In genomic region chr15:49187537-49188245, GRCh38 we compare ENCODE assay signal across 24 cellular contexts. TPM values are rescaled to one million over a fixed set of nuclear protein-coding genes. Genes with fewer than 3 reads are reported as not detected.
DNase-seq lines count a peak whose midpoint lies in the region; ATAC-seq, FAIRE-seq and TF ChIP-seq lines count a peak whose summit lies in the region.
"Had no signal": no experiment of that assay in that cellular context is flagged by ENCODE, and none has a peak within 500 bp of the region (broad histone marks: within the 10 kb centered on the region; RNA-seq: fewer than 3 reads in every experiment).

No MANE protein-coding gene starts in this region.

- TF ChIP-seq CTCF in A549 (IDR thresholded peaks at IDR 0.05) (no peak), IMR-90 (conservative IDR thresholded peaks at IDR 0.05; ENCODE audit: low read depth, low read length) (no peak), bronchial epithelial cell (IDR thresholded peaks at IDR 0.05; ENCODE audit: insufficient read depth, low read length, severe bottlenecking) (no peak), foreskin keratinocyte (conservative IDR thresholded peaks at IDR 0.05) (no peak), breast epithelium (IDR thresholded peaks at IDR 0.05) (no peak), smooth muscle cell (IDR thresholded peaks at IDR 0.05; ENCODE audit: borderline replicate concordance, insufficient read depth, poor library complexity, severe bottlenecking) (no peak)

- no peak overlapping the region; the same call in 1 of the 2 replicates for H2BK120ac ChIP-seq in IMR-90 (ENCODE audit: low read depth, low read length)

- H3K36me3 ChIP-seq in IMR-90 (ENCODE audit: control insufficient read depth, insufficient read depth, low read length), result no peaks in the 10 kb centered on the region
- H3K36me3 ChIP-seq in bronchial epithelial cell (ENCODE audit: control insufficient read depth, insufficient read depth, low read length), result no peaks in the 10 kb centered on the region
- H3K36me3 ChIP-seq in breast epithelium, result no peaks in the 10 kb centered on the region
- no peaks in the 10 kb centered on the region for H3K36me3 ChIP-seq in smooth muscle cell (ENCODE audit: low read depth)
- H3K36me3 ChIP-seq: uterus had no signal

- peak overlapping the region; percentile 6; the same call in 1 of the 2 replicates for H3K23ac ChIP-seq in IMR-90 (ENCODE audit: low read depth, low read length)

- intact Hi-C loops in IMR-90 (cut with micrococcal nuclease) (no loop called here), breast epithelium (cut with DNase I; ENCODE audit: low total_unique reads) (no loop called here)

- BruUV-seq in IMR-90 (replicated peaks; lab: Mats Ljungman, UMichigan), result no TSS peak

- CTCF ChIA-PET in A549 (lab: Yijun Ruan, JAX) (no interaction called here), IMR-90 (lab: Yijun Ruan, JAX) (interaction anchor here (1.7 kb wide), 1 partner anchor 12 kb away, joined by 4 read pairs; no protein-coding TSS in a partner anchor)

- H3K4me3 ChIP-seq in A549, result no peak overlapping the region
- H3K4me3 ChIP-seq in IMR-90 (ENCODE audit: insufficient read depth, low read depth, low read length), result no peak overlapping the region
- H3K4me3 ChIP-seq in bronchial epithelial cell (ENCODE audit: low read depth, low read length), result no peak overlapping the region
- H3K4me3 ChIP-seq in breast epithelium, result no peak overlapping the region
- no peak overlapping the region for H3K4me3 ChIP-seq in smooth muscle cell
- H3K4me3 ChIP-seq: skin epidermis, uterus had no signal

- DNase-seq in A549 (ENCODE audit: low read depth in 1 of 2, low spot score in 1 of 2), result peak in 1 of 2 experiments; percentile 5
- DNase-seq in IMR-90, result peak; percentile 76
- no peak for DNase-seq in bronchial epithelial cell (ENCODE audit: low read depth)
- DNase-seq in foreskin keratinocyte, result no peak
- DNase-seq in breast epithelium (ENCODE audit: low spot score in 2 of 2), result no peak
- DNase-seq in stimulated activated naive CD8-positive, alpha-beta T cell treated with anti-CD3 and anti-CD28 coated beads, Interleukin-15, Interleukin-2, amounts not matched to agents 100 U/mL and 50 U/mL, for 24 hours, result no peak
- DNase-seq in smooth muscle cell (lab: John Stamatoyannopoulos, UW; ENCODE audit: unreplicated experiment), result no peak
- no peak for DNase-seq in NCI-H146 (lab: John Stamatoyannopoulos, UW)
- DNase-seq: activated CD8-positive, alpha-beta memory T cell treated with anti-CD3 and anti-CD28 coated beads for 24 hours; activated T-cell treated with anti-CD3 and anti-CD28 coated beads, Interleukin-2, amount 50 U/mL, for 72 hours; CD4-positive, alpha-beta T cell; effector CD4-positive, alpha-beta T cell; foreskin melanocyte; kidney glomerular epithelial cell; mesendoderm; natural killer cell; NCI-H1694 treated with DMSO at 0.1 percent for 48 hours; NCI-H2227 treated with DMSO at 0.1 percent for 48 hours; NK-92 treated with Interleukin-12 subunit alpha and Interleukin-12 subunit beta, amount 100 ng/mL, for 24 hours; RPMI8226; stimulated activated CD4-positive, alpha-beta T cell treated with anti-CD3 and anti-CD28 coated beads, Interleukin-4, amount 100 ng/mL, for 1 hour; T-helper 9 cell; uterus had no signal

- H3K27me3 ChIP-seq in IMR-90 (ENCODE audit: control insufficient read depth, insufficient read depth, low read length) (no peaks in the 10 kb centered on the region), bronchial epithelial cell (ENCODE audit: control insufficient read depth, insufficient read depth, low read length) (no peaks in the 10 kb centered on the region), foreskin keratinocyte (no peaks in the 10 kb centered on the region), breast epithelium (no peaks in the 10 kb centered on the region), smooth muscle cell (ENCODE audit: low read depth) (no peaks in the 10 kb centered on the region)
- H3K27me3 ChIP-seq: uterus had no signal

- in situ Hi-C loops in IMR-90 (cut with MboI; ENCODE audit: low sequenced_read_pairs), result no loop called here

- H2BK15ac ChIP-seq in IMR-90 (ENCODE audit: low read depth, low read length), result no peak overlapping the region

- TF ChIP-seq RAD21 in A549 (conservative IDR thresholded peaks at IDR 0.05 in 1 of 2, IDR thresholded peaks at IDR 0.05 in 1 of 2), result no peak
- TF ChIP-seq RAD21 in IMR-90 (IDR thresholded peaks at IDR 0.05; ENCODE audit: low read length), result no peak

- no peak overlapping the region for H3K9ac ChIP-seq in IMR-90 (ENCODE audit: low read depth, low read length)
- no peak overlapping the region for H3K9ac ChIP-seq in smooth muscle cell (ENCODE audit: low read depth)

- no peak for TF ChIP-seq EP300 in A549 (IDR thresholded peaks at IDR 0.05)

- no peak overlapping the region for H3K27ac ChIP-seq in A549
- H3K27ac ChIP-seq in IMR-90 (ENCODE audit: insufficient read depth, low read length), result no peak overlapping the region
- no peak overlapping the region for H3K27ac ChIP-seq in foreskin keratinocyte
- no peak overlapping the region for H3K27ac ChIP-seq in breast epithelium
- H3K27ac ChIP-seq in smooth muscle cell (ENCODE audit: low read depth), result no peak overlapping the region
- H3K27ac ChIP-seq: skin epidermis, uterus had no signal

- POLR2A ChIA-PET in A549 (lab: Yijun Ruan, JAX), result no interaction called here
- POLR2A ChIA-PET in IMR-90 (lab: Charles Lee; ENCODE audit: unreplicated experiment), result no interaction called here

- H3K4me1 ChIP-seq in A549 (peaks cover 10% of the 10 kb centered on the region; the same call in 2 of the 3 replicates), IMR-90 (ENCODE audit: control insufficient read depth, insufficient read depth, low read length) (peaks cover 7% of the 10 kb centered on the region), foreskin keratinocyte (no peaks in the 10 kb centered on the region), breast epithelium (no peaks in the 10 kb centered on the region), smooth muscle cell (ENCODE audit: low read depth) (no peaks in the 10 kb centered on the region)
- H3K4me1 ChIP-seq: uterus had no signal

- 92% methylated on average over 2 of the region's 2 CpGs for WGBS in A549 (ENCODE audit: missing lambda C conversion rate)
- no CpG with 5 or more reads among the region's 2 CpGs for WGBS in IMR-90 (ENCODE audit: extremely low coverage in 2 of 2, insufficient read length in 1 of 2), 2 experiments
- WGBS in smooth muscle cell (ENCODE audit: low lambda C conversion rate), result 100% methylated on average over 2 of the region's 2 CpGs

- FAIRE-seq in A549 (lab: Jason Lieb, UNC) (no peak), bronchial epithelial cell (lab: Jason Lieb, UNC) (peak; percentile 36)

- dilution Hi-C loops in IMR-90 (cut with HindIII; ENCODE audit: low sequenced_read_pairs, unreplicated experiment), result no loop called here

- no peak overlapping the region for H4K91ac ChIP-seq in IMR-90 (ENCODE audit: insufficient read depth, low read depth, low read length)

- peak overlapping the region; percentile 31 for H3K4ac ChIP-seq in IMR-90 (ENCODE audit: low read depth, low read length)

- no peak overlapping the region for H2BK20ac ChIP-seq in IMR-90 (ENCODE audit: low read depth, low read length)

- H4K20me1 ChIP-seq in IMR-90 (ENCODE audit: insufficient read depth, low read length) (peaks cover 18% of the 10 kb centered on the region), smooth muscle cell (ENCODE audit: low read depth) (peaks cover 57% of the 10 kb centered on the region)

- peaks cover 24 to 42% of the 10 kb centered on the region in 2 experiments for H3K79me1 ChIP-seq in IMR-90 (ENCODE audit: low read depth in 1 of 2, low read length in 2 of 2)

- H3K9me1 ChIP-seq in IMR-90 (ENCODE audit: insufficient read depth, low read length), result peaks cover 14% of the 10 kb centered on the region

- H3K18ac ChIP-seq in IMR-90 (ENCODE audit: low read depth, low read length), result no peak overlapping the region

- no peak overlapping the region for H4K5ac ChIP-seq in IMR-90 (ENCODE audit: low read depth, low read length)

- H2AFZ ChIP-seq in IMR-90 (replicated peaks; ENCODE audit: low read length, poor library complexity) (no peak overlapping the region), smooth muscle cell (ENCODE audit: low read depth) (no peak overlapping the region)

- 0 out of 2 replicates have a peak overlapping the region, but pooled peaks have one; percentile 55 for H3K14ac ChIP-seq in IMR-90 (replicated peaks; ENCODE audit: low read depth, low read length)

- ATAC-seq in A549, result peak; percentile 30 to 56; a peak in 4 of 6 replicates
- peak; percentile 100 for ATAC-seq in IMR-90 (ENCODE audit: low read depth)
- ATAC-seq in foreskin keratinocyte, result peak; percentile 71
- ATAC-seq in stimulated activated naive CD8-positive, alpha-beta T cell treated with anti-CD3 and anti-CD28 coated beads, Interleukin-15, Interleukin-2, amounts not matched to agents 100 U/mL and 50 U/mL, for 24 hours, result no peak
- ATAC-seq: activated T-cell treated with anti-CD3 and anti-CD28 coated beads, Interleukin-2, amount 50 U/mL, for 72 hours; natural killer cell had no signal

- peak overlapping the region; percentile 45; the same call in 1 of the 2 replicates for H2AK5ac ChIP-seq in IMR-90 (ENCODE audit: low read depth, low read length)

- no peaks in the 10 kb centered on the region for H3F3A ChIP-seq in smooth muscle cell (ENCODE audit: low read depth)

- no peak for TF ChIP-seq POLR2A in A549 (IDR thresholded peaks at IDR 0.05; ENCODE audit: low read length)
- no peak for TF ChIP-seq POLR2A in IMR-90 (IDR thresholded peaks at IDR 0.05; ENCODE audit: low read depth, low read length)
- TF ChIP-seq POLR2A in breast epithelium (IDR thresholded peaks at IDR 0.05), result no peak

- H3K79me2 ChIP-seq in smooth muscle cell (ENCODE audit: low read depth), result peaks cover 35% of the 10 kb centered on the region

- H2BK5ac ChIP-seq in IMR-90 (ENCODE audit: low read depth, low read length, poor library complexity, severe bottlenecking), result no peak overlapping the region

- H3K9me3 ChIP-seq in A549 (no peaks in the 10 kb centered on the region), IMR-90 (ENCODE audit: control insufficient read depth, insufficient read depth, low read length) (no peaks in the 10 kb centered on the region), breast epithelium (no peaks in the 10 kb centered on the region), smooth muscle cell (replicated peaks; ENCODE audit: low read depth) (no peaks in the 10 kb centered on the region)
- H3K9me3 ChIP-seq: uterus had no signal

- 0 out of 3 replicates have a peak overlapping the region, but pooled peaks have one; percentile 10 for H3K4me2 ChIP-seq in A549
- no peak overlapping the region; the same call in 1 of the 2 replicates for H3K4me2 ChIP-seq in IMR-90 (ENCODE audit: low read depth, low read length)
- no peak overlapping the region for H3K4me2 ChIP-seq in smooth muscle cell

- no peak overlapping the region for H2AK9ac ChIP-seq in IMR-90 (replicated peaks; ENCODE audit: low read depth, low read length, poor library complexity)

- H3K56ac ChIP-seq in IMR-90 (ENCODE audit: extremely low read depth, insufficient read depth, low read length), result no peak overlapping the region

- H4K8ac ChIP-seq in IMR-90 (ENCODE audit: low read depth in 2 of 2, low read length in 2 of 2), result no peak overlapping the region; a peak in 1 of 4 replicates

RNA-seq across cellular contexts. Expression of gene GALK2, which starts 17.6 kb away (rescaled TPM):
- polyA plus RNA-seq in A549 (2011; rRNA removed) (40.5 and 44.7 TPM in 2 replicates), A549 (2017; fragmentation: RNase III; extraction: RNeasy Plus Mini Kit Qiagen cat#74134 plus additional on column Dnase treatment) (22.8 to 26.8 TPM (median 23.7 TPM) in 3 replicates), IMR-90 (2012; rRNA removed) (23.9 and 27.0 TPM in 2 replicates), foreskin keratinocyte (11.5 and 16.5 TPM in 2 replicates), smooth muscle cell (22.4 and 24.4 TPM in 2 replicates)
- 18.6 and 19.2 TPM in 2 replicates for polyA plus RNA-seq in A549 (2012; cell fraction: cytosol; rRNA removed)
- polyA plus RNA-seq in A549 (2012; cell fraction: nucleus; rRNA removed), result 14.2 and 16.0 TPM in 2 replicates
- 32.1 and 44.6 TPM in 2 replicates for polyA minus RNA-seq in A549 (2011; rRNA and poly(A)+ RNA removed)
- total RNA-seq in IMR-90 (2012; rRNA removed) (51.4 and 63.6 TPM in 2 replicates), bronchial epithelial cell (51.2 and 67.9 TPM in 2 replicates), foreskin keratinocyte (23.7 and 27.2 TPM in 2 replicates), breast epithelium (10 to 100 TPM; 26.2 to 69.5 (median 64.1) TPM), smooth muscle cell (28.3 and 33.4 TPM in 2 replicates)
- 11.3 and 15.1 TPM in 2 replicates for polyA plus RNA-seq in IMR-90 (2012; cell fraction: cytosol; rRNA removed)
- 8.3 and 17.8 TPM in 2 replicates for polyA plus RNA-seq in IMR-90 (2012; cell fraction: nucleus; rRNA removed; ENCODE audit: low replicate concordance)

RNA-seq across cellular contexts. Expression of gene COPS2, which starts 32.3 kb away (rescaled TPM):
- 49.9 and 66.6 TPM in 2 replicates for polyA plus RNA-seq in A549 (2011; rRNA removed)
- polyA plus RNA-seq in A549 (2012; cell fraction: cytosol; rRNA removed), result 12.6 and 13.8 TPM in 2 replicates
- polyA plus RNA-seq in A549 (2012; cell fraction: nucleus; rRNA removed), result 4.4 and 5.2 TPM in 2 replicates
- 64.6 to 78.2 TPM (median 64.8 TPM) in 3 replicates for polyA plus RNA-seq in A549 (2017; fragmentation: RNase III; extraction: RNeasy Plus Mini Kit Qiagen cat#74134 plus additional on column Dnase treatment)
- 15.0 and 16.3 TPM in 2 replicates for polyA minus RNA-seq in A549 (2011; rRNA and poly(A)+ RNA removed)
- total RNA-seq in IMR-90 (2012; rRNA removed), result 75.6 and 103 TPM in 2 replicates
- 39.6 and 54.6 TPM in 2 replicates for polyA plus RNA-seq in IMR-90 (2012; rRNA removed)
- polyA plus RNA-seq in IMR-90 (2012; cell fraction: cytosol; rRNA removed), result 3.6 and 5.3 TPM in 2 replicates
- 1.1 and 16.9 TPM in 2 replicates for polyA plus RNA-seq in IMR-90 (2012; cell fraction: nucleus; rRNA removed; ENCODE audit: low replicate concordance)
- total RNA-seq in bronchial epithelial cell, result 32.9 and 34.2 TPM in 2 replicates
- total RNA-seq in foreskin keratinocyte, result 68.3 and 71.0 TPM in 2 replicates
- polyA plus RNA-seq in foreskin keratinocyte, result 31.2 and 39.7 TPM in 2 replicates
- total RNA-seq in breast epithelium, result 10 to 100 TPM; 59.3 to 96.8 (median 75.5) TPM
- 88.0 and 112 TPM in 2 replicates for total RNA-seq in smooth muscle cell
- 21.5 and 25.3 TPM in 2 replicates for polyA plus RNA-seq in smooth muscle cell
